11 cellular contexts compared by ENCODE assay signal in the genomic region with DNA sequence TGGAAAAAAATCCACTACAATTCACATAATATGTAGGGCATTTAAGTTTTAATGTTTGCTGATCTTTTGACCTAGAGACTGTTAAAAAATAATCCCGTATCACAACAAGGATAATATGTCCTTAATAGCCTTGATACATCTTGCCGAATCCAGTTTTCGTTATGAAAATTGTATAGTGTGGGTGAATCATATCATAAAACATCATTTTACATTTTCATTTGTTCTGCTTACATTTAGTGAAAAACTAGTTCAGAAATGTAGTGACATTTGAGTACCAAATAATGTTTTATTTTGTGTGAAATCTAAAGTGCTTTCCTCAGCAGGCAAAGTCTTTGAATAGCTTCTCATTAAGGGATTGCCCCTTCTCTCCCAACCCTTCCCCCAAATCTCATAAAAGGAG. TPM values are rescaled to one million over a fixed set of nuclear protein-coding genes. Genes with fewer than 3 reads are reported as not detected.
DNase-seq lines count a peak whose midpoint lies in the region; ATAC-seq, FAIRE-seq and TF ChIP-seq lines count a peak whose summit lies in the region.
"Had no signal": no experiment of that assay in that cellular context is flagged by ENCODE, and none has a peak within 500 bp of the region (broad histone marks: within the 10 kb centered on the region; RNA-seq: fewer than 3 reads in every experiment).

No MANE protein-coding gene starts in this region.

- peak overlapping the region; percentile 96 to 100 for H3K27ac Mint-ChIP-seq in activated naive CD4-positive, alpha-beta T cell treated with anti-CD3 and anti-CD28 coated beads, Interleukin-2, amount 50 U/mL, for 72 hours
- peak overlapping the region; percentile 99 for H3K27ac Mint-ChIP-seq in mesothelial cell of epicardium

- DNase-seq in A673 (ENCODE audit: low spot score) (no peak), GM19239 (ENCODE audit: insufficient read length, low spot score) (no peak), mesothelial cell of epicardium (ENCODE audit: low spot score in 2 of 2, unreplicated experiment in 2 of 2) (no peak), SIG-M5 (lab: John Stamatoyannopoulos, UW) (no peak), glomerular visceral epithelial cell (ENCODE audit: extremely low spot score) (no peak)
- DNase-seq in activated naive CD4-positive, alpha-beta T cell treated with anti-CD3 and anti-CD28 coated beads, Interleukin-2, amount 50 U/mL, for 72 hours (ENCODE audit: low spot score in 2 of 2) = no peak
- DNase-seq in stimulated activated CD4-positive, alpha-beta T cell treated with anti-CD3 and anti-CD28 coated beads, Interleukin-4, amount 100 ng/mL, for 1 hour = no peak
- no peak for DNase-seq in stimulated activated CD4-positive, alpha-beta T cell treated with anti-CD3 and anti-CD28 coated beads, Interleukin-15, amount 100 ng/mL, for 24 hours
- DNase-seq: body of pancreas, NCI-H187 treated with DMSO at 0.1 percent for 48 hours had no signal

- FAIRE-seq in GM19239 (lab: Jason Lieb, UNC) = peak; percentile 37
- FAIRE-seq: urothelium cell line had no signal

- peaks cover 3% of the 10 kb centered on the region for H3K27me3 Mint-ChIP-seq in mesothelial cell of epicardium (ENCODE audit: low read depth)

- no peak for ATAC-seq in activated naive CD4-positive, alpha-beta T cell treated with anti-CD3 and anti-CD28 coated beads, Interleukin-2, amount 50 U/mL, for 72 hours
- ATAC-seq: body of pancreas had no signal

- peaks cover 27% of the 10 kb centered on the region for H3K4me1 Mint-ChIP-seq in mesothelial cell of epicardium

- no peaks in the 10 kb centered on the region for H3K27me3 ChIP-seq in A673 (replicated peaks; ENCODE audit: insufficient read depth, low read depth, low read length, poor library complexity)
- H3K27me3 ChIP-seq: body of pancreas had no signal

- no peaks in the 10 kb centered on the region for H3K9me3 ChIP-seq in A673 (ENCODE audit: low read depth, low read length, poor library complexity, severe bottlenecking)
- H3K9me3 ChIP-seq: body of pancreas had no signal

- H3K4me1 ChIP-seq in A673 (ENCODE audit: insufficient read depth, low read length, poor library complexity, severe bottlenecking) = peaks cover 21% of the 10 kb centered on the region

- H3K36me3 Mint-ChIP-seq in activated naive CD4-positive, alpha-beta T cell treated with anti-CD3 and anti-CD28 coated beads, Interleukin-2, amount 50 U/mL, for 72 hours = peaks cover 8 to 15% of the 10 kb centered on the region in 2 donors
- H3K36me3 Mint-ChIP-seq in mesothelial cell of epicardium = no peaks in the 10 kb centered on the region

- intact Hi-C loops in A673 (cut with micrococcal nuclease; ENCODE audit: unreplicated experiment) = no loop called here

- peak overlapping the region; percentile 99 for H3K4me3 Mint-ChIP-seq in mesothelial cell of epicardium

- H3K36me3 ChIP-seq in A673 (ENCODE audit: insufficient read depth, low read length, poor library complexity, severe bottlenecking) = no peaks in the 10 kb centered on the region

- CTCF ChIA-PET in A673 (lab: Charles Lee) = no interaction called here

- BruUV-seq in A673 (replicated peaks; lab: Mats Ljungman, UMichigan) = no TSS peak

- peak overlapping the region; percentile 94 for H3K4me3 ChIP-seq in A673 (ENCODE audit: low read depth, low read length, poor library complexity, severe bottlenecking)

- POLR2A ChIA-PET in A673 (lab: Charles Lee; ENCODE audit: low non-redundant PET) = no interaction called here

- TF ChIP-seq CTCF in A673 (conservative IDR thresholded peaks at IDR 0.05; ENCODE audit: low read depth, low read length) = no peak
- TF ChIP-seq CTCF in mesothelial cell of epicardium (IDR thresholded peaks at IDR 0.05; ENCODE audit: unreplicated experiment) = no peak

- H3K9me3 Mint-ChIP-seq in activated naive CD4-positive, alpha-beta T cell treated with anti-CD3 and anti-CD28 coated beads, Interleukin-2, amount 50 U/mL, for 72 hours = no peaks in the 10 kb centered on the region
- H3K9me3 Mint-ChIP-seq in mesothelial cell of epicardium = no peaks in the 10 kb centered on the region

- H3K27ac ChIP-seq in A673 (ENCODE audit: low read depth, low read length, poor library complexity, severe bottlenecking) = no peak overlapping the region

RNA-seq across cellular contexts. Expression of a gene that starts 1.9 kb away (rescaled TPM):
- 18.8 and 19.5 TPM in 2 replicates for total RNA-seq in A673 (2021)
- total RNA-seq in activated naive CD4-positive, alpha-beta T cell treated with anti-CD3 and anti-CD28 coated beads, Interleukin-2, amount 50 U/mL, for 72 hours = 10 to 100 TPM; 34.1 to 48.5 TPM
- 21.7 to 22.9 TPM (median 22.2 TPM) in 3 replicates for total RNA-seq in mesothelial cell of epicardium
